Comparison of ENCODE assay signal across 8 cellular contexts in the genomic region with DNA sequence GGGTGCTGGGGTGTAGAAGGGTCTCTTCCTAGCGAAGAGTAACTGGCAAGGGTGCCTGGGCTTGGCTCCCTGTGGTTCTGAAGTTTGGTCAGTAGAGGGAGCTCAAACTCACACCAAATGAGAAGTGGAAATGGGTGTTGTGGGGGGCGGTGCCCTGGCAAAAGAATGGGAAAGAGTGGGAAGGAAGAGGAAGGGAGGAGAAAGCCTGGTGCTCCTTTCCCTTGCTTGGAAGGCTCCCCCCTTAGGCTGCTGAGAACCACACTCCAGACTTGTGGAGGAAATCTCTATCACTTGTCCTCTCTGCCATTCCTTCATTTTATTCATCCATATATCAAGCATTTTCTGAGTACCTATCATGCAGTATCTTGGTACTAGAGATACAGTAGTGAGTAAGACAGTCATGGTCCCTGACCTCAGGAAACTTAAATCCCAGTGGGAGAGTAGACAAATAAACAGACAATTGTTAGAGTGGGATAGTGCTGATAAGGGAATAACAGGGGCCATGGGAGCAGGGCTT. TPM values are rescaled to one million over a fixed set of nuclear protein-coding genes. Genes with fewer than 3 reads are reported as not detected.
DNase-seq lines count a peak whose midpoint lies in the region; ATAC-seq and TF ChIP-seq lines count a peak whose summit lies in the region.

No MANE protein-coding gene starts in this region.

- peak; percentile 88 for TF ChIP-seq CTCF in GM13977 (IDR thresholded peaks at IDR 0.05; ENCODE audit: extremely low read depth, insufficient read depth, missing control alignments)
- TF ChIP-seq CTCF in kidney epithelial cell (IDR thresholded peaks at IDR 0.05; ENCODE audit: insufficient read depth, low read length, poor library complexity, severe bottlenecking), result peak; percentile 89

- H3K27me3 ChIP-seq in kidney epithelial cell (ENCODE audit: control insufficient read depth, insufficient read depth, low read length), result no peaks in the 10 kb centered on the region

- no peak overlapping the region for H3K4me3 ChIP-seq in kidney epithelial cell (ENCODE audit: low read depth, low read length)

- ATAC-seq in GM19452 (IDR thresholded peaks at IDR 0.05; ENCODE audit: unreplicated experiment), result no peak

- H3K36me3 ChIP-seq in kidney epithelial cell (ENCODE audit: control insufficient read depth, insufficient read depth, low read length), result no peaks in the 10 kb centered on the region

- peak; percentile 86 for DNase-seq in AG08395 (ENCODE audit: low spot score)
- DNase-seq in GM13977 (ENCODE audit: low spot score), result peak; percentile 56
- DNase-seq in NCI-H1092 treated with DMSO at 0.1 percent for 48 hours (lab: John Stamatoyannopoulos, UW), result peak; percentile 39
- DNase-seq in T1000 (lab: John Stamatoyannopoulos, UW), result peak; percentile 46
- DNase-seq in cerebellum (ENCODE audit: low spot score), result peak; percentile 67
- peak; percentile 18 for DNase-seq in kidney epithelial cell (ENCODE audit: low read depth)
- peak; percentile 35 for DNase-seq in stimulated activated CD4-positive, alpha-beta T cell treated with anti-CD3 and anti-CD28 coated beads, Interleukin-1b, Interleukin-23, amount 100 ng/mL, for 48 hours

- in situ Hi-C loops in GM13977 (cut with MboI; ENCODE audit: low pct_unique_long_range_greater_than_20kb, low sequenced_read_pairs, unreplicated experiment), result loop anchor here (10.0 kb wide), 1 partner anchor 262 kb away; a partner anchor contains a TSS

RNA-seq across cellular contexts. Expression of a gene that starts 13.0 kb away (rescaled TPM):
- total RNA-seq in cerebellum, result 0.45 TPM
- total RNA-seq in kidney epithelial cell, result 0.07 TPM in 1 of 2 replicates, not detected in the other

RNA-seq across cellular contexts. Expression of a gene that starts 26.6 kb away (rescaled TPM):
- total RNA-seq in cerebellum, result 7.5 TPM
- 25.1 and 31.6 TPM in 2 replicates for total RNA-seq in kidney epithelial cell

RNA-seq across cellular contexts. Expression of a gene that starts 28.6 kb away (rescaled TPM):
- 152 TPM for total RNA-seq in cerebellum
- total RNA-seq in kidney epithelial cell, result 62.9 and 80.4 TPM in 2 replicates

Comparison
In these comparisons a context has a peak if more than half of its experiments do, and no peak if none do; other contexts are left out.
1. DNase-seq: peak in every context shown above with its lines; median percentile 86 in AG08395; 67 in cerebellum; 56 in GM13977; 46 in T1000; 39 in NCI-H1092 treated with DMSO at 0.1 percent for 48 hours; 35 in stimulated activated CD4-positive, alpha-beta T cell treated with anti-CD3 and anti-CD28 coated beads, Interleukin-1b, Interleukin-23, amount 100 ng/mL, for 48 hours; 18 in kidney epithelial cell.